22 cellular contexts compared by ENCODE assay signal in genomic region chr16:48946687-48947370, GRCh38.
"Had no signal": no experiment of that assay in that cellular context is flagged by ENCODE, and none has a peak within 500 bp of the region (broad histone marks: within the 10 kb centered on the region; RNA-seq: fewer than 3 reads in every experiment).

No MANE protein-coding gene starts in this region.

- H3K4me3 ChIP-seq: breast epithelium, esophagus muscularis mucosa, neural progenitor cell, right lobe of liver, thoracic aorta, upper lobe of right lung had no signal

- H3K27ac ChIP-seq: breast epithelium, esophagus muscularis mucosa, foreskin keratinocyte, neural progenitor cell, right lobe of liver, thoracic aorta, upper lobe of right lung had no signal

- H3K27me3 ChIP-seq: breast epithelium, esophagus muscularis mucosa, foreskin keratinocyte, neural progenitor cell, right lobe of liver, upper lobe of right lung had no signal

- H3K36me3 ChIP-seq: breast epithelium, esophagus muscularis mucosa, neural progenitor cell, right lobe of liver, thoracic aorta, upper lobe of right lung had no signal

- DNase-seq: activated B cell treated with CpG ODN at 0.5 μM for 24 hours; activated CD4-positive, alpha-beta T cell treated with anti-CD3 and anti-CD28 coated beads, Interleukin-2, amount 50 U/mL, for 1 hour; activated CD8-positive, alpha-beta T cell treated with anti-CD3 and anti-CD28 coated beads for 36 hours; activated naive CD4-positive, alpha-beta T cell; activated T-cell treated with anti-CD3 and anti-CD28 coated beads, Interleukin-2, amount 50 U/mL, for 48 hours; dermis blood vessel endothelial cell; effector CD4-positive, alpha-beta T cell; foreskin keratinocyte; mammary epithelial cell; natural killer cell; occipital lobe; right lobe of liver; small intestine; stimulated activated CD4-positive, alpha-beta T cell treated with anti-CD3 and anti-CD28 coated beads, Interleukin-4, amount 100 ng/mL, for 24 hours; T-cell; upper lobe of right lung had no signal

- H3K9me3 ChIP-seq: breast epithelium, esophagus muscularis mucosa, right lobe of liver, thoracic aorta, upper lobe of right lung had no signal

- ATAC-seq: activated CD8-positive, alpha-beta T cell treated with anti-CD3 and anti-CD28 coated beads for 36 hours; activated naive CD4-positive, alpha-beta T cell treated with anti-CD3 and anti-CD28 coated beads, Interleukin-2, amount 50 U/mL, for 72 hours; foreskin keratinocyte; natural killer cell; right lobe of liver; stimulated activated effector memory CD8-positive, alpha-beta T cell treated with anti-CD3 and anti-CD28 coated beads, Interleukin-12 subunit alpha, Interleukin-12 subunit beta, amount 100 ng/mL, for 72 hours; T-cell; upper lobe of right lung had no signal

- H3K4me2 ChIP-seq: neural progenitor cell had no signal

- H3K4me1 ChIP-seq: breast epithelium, esophagus muscularis mucosa, neural progenitor cell, right lobe of liver, upper lobe of right lung had no signal

- H2AFZ ChIP-seq: neural progenitor cell had no signal

- H3K9ac ChIP-seq: neural progenitor cell had no signal
